ENCODE assay signal across 5 cellular contexts in genomic region chr21:9745457-9746108, GRCh38.
DNase-seq lines count a peak whose midpoint lies in the region; ATAC-seq lines count a peak whose summit lies in the region.
"Not testable (repeated sequence)": the region's sequence is repeated elsewhere in the genome, so short reads cannot be mapped to it uniquely, and the experiment has no call there.

No MANE protein-coding gene starts in this region.

- H3K4me1 ChIP-seq in BLaER1 treated with 17β-estradiol and CSF1 and Interleukin-3, amounts not matched to agents 10 nM and 100 nM: peaks cover 11 to 26% (median 14%) of the 10 kb centered on the region in 10 experiments; a peak in 19 of 20 replicates

- H3K4me1 Mint-ChIP-seq in activated T-helper 17 cell treated with anti-CD3 and anti-CD28 coated beads, Interleukin-2, amount 50 U/mL, for 72 hours: not testable (repeated sequence)

- peak; percentile 10 for ATAC-seq in activated T-helper 17 cell treated with anti-CD3 and anti-CD28 coated beads, Interleukin-2, amount 50 U/mL, for 72 hours (replicated peaks)

- H3K27ac ChIP-seq in BLaER1 treated with 17β-estradiol and CSF1 and Interleukin-3, amounts not matched to agents 10 nM and 100 nM: 0 out of 22 replicates have a peak overlapping the region, but pooled peaks of 1 of the 11 experiments have one; percentile 0

- H3K36me3 Mint-ChIP-seq in activated T-helper 17 cell treated with anti-CD3 and anti-CD28 coated beads, Interleukin-2, amount 50 U/mL, for 72 hours (ENCODE audit: low read depth): not testable (repeated sequence)

- not testable (repeated sequence) for H3K27me3 Mint-ChIP-seq in activated T-helper 17 cell treated with anti-CD3 and anti-CD28 coated beads, Interleukin-2, amount 50 U/mL, for 72 hours

- H3K4me3 Mint-ChIP-seq in activated T-helper 17 cell treated with anti-CD3 and anti-CD28 coated beads, Interleukin-2, amount 50 U/mL, for 72 hours: not testable (repeated sequence)

- H3K9ac ChIP-seq in BLaER1 treated with 17β-estradiol and CSF1 and Interleukin-3, amounts not matched to agents 10 nM and 100 nM: not testable (repeated sequence)

- not testable (repeated sequence) for H3K36me3 ChIP-seq in BLaER1 treated with 17β-estradiol and CSF1 and Interleukin-3, amounts not matched to agents 10 nM and 100 nM

- intact Hi-C loops in cardiac septum (cut with DNase I): not testable (repeated sequence)

- H3K27me3 ChIP-seq in BLaER1 treated with 17β-estradiol and CSF1 and Interleukin-3, amounts not matched to agents 10 nM and 100 nM: not testable (repeated sequence)

- not testable (repeated sequence) for H3K9me3 Mint-ChIP-seq in activated T-helper 17 cell treated with anti-CD3 and anti-CD28 coated beads, Interleukin-2, amount 50 U/mL, for 72 hours

- not testable (repeated sequence) for H3K4me3 ChIP-seq in BLaER1 treated with 17β-estradiol and CSF1 and Interleukin-3, amounts not matched to agents 10 nM and 100 nM

- DNase-seq in NCI-H2171 treated with DMSO at 0.1 percent for 48 hours (lab: John Stamatoyannopoulos, UW) (peak; percentile 23), cardiac septum (ENCODE audit: low spot score) (peak; percentile 75), mucosa of gallbladder (ENCODE audit: low spot score) (peak; percentile 9)

- peak overlapping the region; percentile 6 to 79 (median 60); a peak in 21 of 22 replicates for H3K4me2 ChIP-seq in BLaER1 treated with 17β-estradiol and CSF1 and Interleukin-3, amounts not matched to agents 10 nM and 100 nM

- H4K20me1 ChIP-seq in BLaER1 treated with 17β-estradiol and CSF1 and Interleukin-3, amounts not matched to agents 10 nM and 100 nM: not testable (repeated sequence)

- H3K27ac Mint-ChIP-seq in activated T-helper 17 cell treated with anti-CD3 and anti-CD28 coated beads, Interleukin-2, amount 50 U/mL, for 72 hours: not testable (repeated sequence)

- H3K9me3 ChIP-seq in BLaER1 treated with 17β-estradiol and CSF1 and Interleukin-3, amounts not matched to agents 10 nM and 100 nM (replicated peaks in 1 of 11): not testable (repeated sequence)

Comparison
In these comparisons a context has a peak if more than half of its experiments do, and no peak if none do; other contexts are left out.
1. DNase-seq: peak in every context shown above with its lines; median percentile 75 in cardiac septum; 23 in NCI-H2171 treated with DMSO at 0.1 percent for 48 hours; 9 in mucosa of gallbladder.